Comparison of ENCODE assay signal across 10 cellular contexts in the genomic region with DNA sequence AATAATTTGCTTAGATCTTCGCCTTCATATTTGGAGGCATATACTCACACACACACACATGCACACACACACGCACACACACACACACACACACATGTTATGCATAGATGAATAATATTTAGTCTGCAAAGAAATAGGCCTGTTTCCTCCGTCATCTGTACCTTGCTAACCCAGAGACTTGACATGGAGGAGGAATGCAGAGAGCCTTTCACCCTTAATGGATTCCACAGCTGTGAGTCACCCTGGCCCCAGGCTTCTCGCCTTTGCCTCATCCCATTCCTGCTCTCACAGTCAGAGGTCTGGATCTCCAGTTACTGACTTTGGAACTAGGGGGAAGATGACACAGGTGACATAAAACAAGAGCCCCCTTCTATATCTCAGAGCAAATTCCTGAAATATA. TPM values are rescaled to one million over a fixed set of nuclear protein-coding genes. Genes with fewer than 3 reads are reported as not detected.
DNase-seq lines count a peak whose midpoint lies in the region; ATAC-seq and TF ChIP-seq lines count a peak whose summit lies in the region.
"Had no signal": no experiment of that assay in that cellular context is flagged by ENCODE, and none has a peak within 500 bp of the region (broad histone marks: within the 10 kb centered on the region; RNA-seq: fewer than 3 reads in every experiment).

No MANE protein-coding gene starts in this region.

- no peaks in the 10 kb centered on the region for H3K9me3 Mint-ChIP-seq in natural killer cell treated with Interleukin-12 subunit alpha and Interleukin-12 subunit beta and Interleukin-15 and Interleukin-18, amount 100 ng/mL, for 72 hours
- H3K9me3 Mint-ChIP-seq: T-helper 2 cell treated with Interferon-gamma antibody and Interleukin-4, amounts not matched to agents 5 μg/mL and 100 μg/mL, for 36 hours had no signal

- no peak overlapping the region for H3K4me3 Mint-ChIP-seq in natural killer cell treated with Interleukin-12 subunit alpha and Interleukin-12 subunit beta and Interleukin-15 and Interleukin-18, amount 100 ng/mL, for 72 hours
- H3K4me3 Mint-ChIP-seq: T-helper 2 cell treated with Interferon-gamma antibody and Interleukin-4, amounts not matched to agents 5 μg/mL and 100 μg/mL, for 36 hours had no signal

- no peak overlapping the region for H3K4me3 ChIP-seq in SJCRH30

- no peaks in the 10 kb centered on the region for H3K36me3 ChIP-seq in SJCRH30

- H3K27me3 ChIP-seq in SJCRH30 = no peaks in the 10 kb centered on the region
- H3K27me3 ChIP-seq in foreskin keratinocyte = no peaks in the 10 kb centered on the region

- ATAC-seq in foreskin keratinocyte (peak; percentile 99), omental fat pad (ENCODE audit: low FRiP score) (peak; percentile 94), GM18867 (IDR thresholded peaks at IDR 0.05; ENCODE audit: unreplicated experiment) (no peak)
- ATAC-seq in natural killer cell treated with Interleukin-12 subunit alpha and Interleukin-12 subunit beta and Interleukin-15 and Interleukin-18, amount 100 ng/mL, for 72 hours = no peak

- TF ChIP-seq CTCF in foreskin keratinocyte (conservative IDR thresholded peaks at IDR 0.05) = no peak
- no peak for TF ChIP-seq CTCF in omental fat pad (IDR thresholded peaks at IDR 0.05)

- peaks cover 0 to 3% of the 10 kb centered on the region in 2 donors for H3K27me3 Mint-ChIP-seq in natural killer cell treated with Interleukin-12 subunit alpha and Interleukin-12 subunit beta and Interleukin-15 and Interleukin-18, amount 100 ng/mL, for 72 hours

- H3K4me1 Mint-ChIP-seq in natural killer cell treated with Interleukin-12 subunit alpha and Interleukin-12 subunit beta and Interleukin-15 and Interleukin-18, amount 100 ng/mL, for 72 hours (ENCODE audit: low read depth in 2 of 2) = no peaks in the 10 kb centered on the region

- peaks cover 34% of the 10 kb centered on the region for H3K4me1 ChIP-seq in SJCRH30
- peaks cover 50% of the 10 kb centered on the region for H3K4me1 ChIP-seq in foreskin keratinocyte

- DNase-seq in EH (ENCODE audit: low read depth) = peak; percentile 99
- peak; percentile 93 to 95 for DNase-seq in SJCRH30
- peak; percentile 98 to 99 for DNase-seq in foreskin keratinocyte
- peak; percentile 62 for DNase-seq in omental fat pad (ENCODE audit: low spot score)
- DNase-seq in NCI-H2171 (lab: John Stamatoyannopoulos, UW) = no peak
- no peak for DNase-seq in NK-92 treated with Interleukin-12 subunit alpha and Interleukin-12 subunit beta, amount 100 ng/mL, for 24 hours (lab: John Stamatoyannopoulos, UW)
- DNase-seq in natural killer cell treated with Interleukin-12 subunit alpha and Interleukin-12 subunit beta and Interleukin-15 and Interleukin-18, amount 100 ng/mL, for 72 hours (ENCODE audit: low spot score) = no peak
- DNase-seq: erythroblast had no signal

- H3K9me3 ChIP-seq in SJCRH30 (replicated peaks) = no peaks in the 10 kb centered on the region

- no peaks in the 10 kb centered on the region for H3K36me3 Mint-ChIP-seq in natural killer cell treated with Interleukin-12 subunit alpha and Interleukin-12 subunit beta and Interleukin-15 and Interleukin-18, amount 100 ng/mL, for 72 hours

- H3K27ac Mint-ChIP-seq in natural killer cell treated with Interleukin-12 subunit alpha and Interleukin-12 subunit beta and Interleukin-15 and Interleukin-18, amount 100 ng/mL, for 72 hours = no peak overlapping the region
- H3K27ac Mint-ChIP-seq: T-helper 2 cell treated with Interferon-gamma antibody and Interleukin-4, amounts not matched to agents 5 μg/mL and 100 μg/mL, for 36 hours had no signal

- H3K27ac ChIP-seq in SJCRH30 (peak overlapping the region; percentile 82), foreskin keratinocyte (peak overlapping the region; percentile 55)

RNA-seq across cellular contexts. Expression of a gene that starts 29.7 kb away (rescaled TPM):
- total RNA-seq in SJCRH30 (2014; rRNA removed; shearing (Covaris generic)) = 26.8 and 27.4 TPM in 2 replicates
- 19.6 and 22.4 TPM in 2 replicates for total RNA-seq in foreskin keratinocyte
- polyA plus RNA-seq in foreskin keratinocyte = 1.6 and 1.7 TPM in 2 replicates
- total RNA-seq in omental fat pad = 10 to 100 TPM; 16.2 to 18.5 (median 16.7) TPM
- under 1 TPM in 1 of 2 donors, not detected in 1; 0.31 TPM for total RNA-seq in natural killer cell treated with Interleukin-12 subunit alpha and Interleukin-12 subunit beta and Interleukin-15 and Interleukin-18, amount 100 ng/mL, for 72 hours

Comparison
In these comparisons a context has a peak if more than half of its experiments do, and no peak if none do; other contexts are left out.
1. DNase-seq: peak in EH (single experiment), SJCRH30 (2 of 2), foreskin keratinocyte (2 of 2) and omental fat pad (single experiment); none in NCI-H2171 (single experiment), NK-92 treated with Interleukin-12 subunit alpha and Interleukin-12 subunit beta, amount 100 ng/mL, for 24 hours (single experiment) and natural killer cell treated with Interleukin-12 subunit alpha and Interleukin-12 subunit beta and Interleukin-15 and Interleukin-18, amount 100 ng/mL, for 72 hours (single experiment).
2. ATAC-seq: peak in foreskin keratinocyte (single experiment) and omental fat pad (single experiment); none in GM18867 (single experiment) and natural killer cell treated with Interleukin-12 subunit alpha and Interleukin-12 subunit beta and Interleukin-15 and Interleukin-18, amount 100 ng/mL, for 72 hours (0 of 2).
3. RNA of a gene that starts 29.7 kb away (total RNA-seq): 26.8 to 27.4 TPM in SJCRH30, 19.6 to 22.4 TPM in foreskin keratinocyte and 16.2 to 18.5 TPM in omental fat pad; 0.31 TPM in natural killer cell treated with Interleukin-12 subunit alpha and Interleukin-12 subunit beta and Interleukin-15 and Interleukin-18, amount 100 ng/mL, for 72 hours; every median in the first group is over 10 times any median in the second.